1 cellular context compared by ENCODE assay signal in genomic region chr19:40649903-40650675, GRCh38.
TF ChIP-seq lines count a peak whose summit lies in the region.

No MANE protein-coding gene starts in this region.

TF ChIP-seq in GM12878, 131 proteins besides CTCF, POLR2A, EP300 and RAD21:
- peak; percentile 53; the same call in 1 of the 2 replicates for TF ChIP-seq RAD51 (IDR thresholded peaks at IDR 0.05)
- TF ChIP-seq FOS (IDR thresholded peaks at IDR 0.05; ENCODE audit: borderline replicate concordance, extremely low read depth, insufficient read length) = peak; percentile 11
- peak; percentile 41 for TF ChIP-seq USF1 (IDR thresholded peaks at IDR 0.05; ENCODE audit: borderline replicate concordance, extremely low read length, insufficient read depth, low read depth, low read length)
